ENCODE assay signal across 8 cellular contexts in the genomic region with DNA sequence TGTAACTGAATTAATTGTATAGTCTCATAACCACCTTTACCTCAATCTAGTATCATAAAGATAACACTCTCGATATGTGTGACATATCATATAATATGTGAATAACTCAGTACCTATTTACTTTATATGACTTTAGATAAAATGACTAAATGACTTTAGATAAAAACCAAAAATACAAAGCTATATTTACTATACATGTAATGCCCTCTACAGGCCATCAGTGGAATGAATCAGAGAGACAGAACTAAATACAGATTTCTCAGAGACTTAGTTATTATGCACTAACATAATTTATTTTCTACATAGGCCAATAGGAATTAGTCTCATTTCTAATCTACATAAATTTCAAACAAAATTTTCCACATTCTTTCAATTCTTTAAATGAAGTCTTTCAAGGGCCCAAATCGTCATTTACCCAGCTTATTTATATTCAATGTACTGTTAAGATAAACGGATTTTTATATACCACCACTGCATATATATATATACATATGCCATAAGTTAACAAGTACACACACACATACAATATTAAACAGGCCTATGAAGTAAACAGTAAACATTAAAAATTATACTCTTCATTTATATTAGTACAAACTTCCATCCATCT.
DNase-seq lines count a peak whose midpoint lies in the region; ATAC-seq and TF ChIP-seq lines count a peak whose summit lies in the region.

No MANE protein-coding gene starts in this region.

- H3K4me3 Mint-ChIP-seq in nephron progenitor cell: no peak overlapping the region
- H3K4me3 Mint-ChIP-seq in activated naive CD8-positive, alpha-beta T cell treated with anti-CD3 and anti-CD28 coated beads for 36 hours: no peak overlapping the region

- WGBS in body of pancreas, 2 donors: 56 to 60% methylated on average over 3 of the region's 3 CpGs
- WGBS in testis, 2 donors: 81 to 84% methylated on average over 3 of the region's 3 CpGs

- peak; percentile 1 for DNase-seq in Daoy (ENCODE audit: low read depth)
- peak; percentile 2 for DNase-seq in HuH-7.5 (ENCODE audit: low spot score)
- no peak for DNase-seq in body of pancreas
- no peak for DNase-seq in nephron progenitor cell
- no peak for DNase-seq in testis
- DNase-seq in occipital lobe (lab: John Stamatoyannopoulos, UW): no peak
- DNase-seq in activated naive CD8-positive, alpha-beta T cell treated with anti-CD3 and anti-CD28 coated beads for 36 hours: no peak
- no peak for DNase-seq in stimulated activated CD4-positive, alpha-beta T cell treated with anti-CD3 and anti-CD28 coated beads, Interleukin-4, amount 100 ng/mL, for 24 hours

- peaks cover 21% of the 10 kb centered on the region for H3K4me1 Mint-ChIP-seq in nephron progenitor cell
- H3K4me1 Mint-ChIP-seq in activated naive CD8-positive, alpha-beta T cell treated with anti-CD3 and anti-CD28 coated beads for 36 hours: peaks cover 18% of the 10 kb centered on the region

- no peak overlapping the region for H3K27ac Mint-ChIP-seq in nephron progenitor cell
- no peak overlapping the region for H3K27ac Mint-ChIP-seq in activated naive CD8-positive, alpha-beta T cell treated with anti-CD3 and anti-CD28 coated beads for 36 hours

- H3K27ac ChIP-seq in body of pancreas: no peak overlapping the region
- no peak overlapping the region for H3K27ac ChIP-seq in testis

- intact Hi-C loops in body of pancreas (cut with DNase I) (no loop called here), testis (cut with DNase I; ENCODE audit: low total_unique reads) (no loop called here)

- TF ChIP-seq CTCF in body of pancreas (IDR thresholded peaks at IDR 0.05): peak in 6 of 7 experiments; percentile 43 to 67 (median 48)
- TF ChIP-seq CTCF in nephron progenitor cell (IDR thresholded peaks at IDR 0.05): peak; percentile 67
- TF ChIP-seq CTCF in testis (IDR thresholded peaks at IDR 0.05): peak in 1 of 3 experiments; percentile 59

- no peak overlapping the region for H3K4me3 ChIP-seq in body of pancreas
- no peak overlapping the region for H3K4me3 ChIP-seq in testis

- H3K9me3 Mint-ChIP-seq in nephron progenitor cell: peaks cover 30% of the 10 kb centered on the region
- H3K9me3 Mint-ChIP-seq in activated naive CD8-positive, alpha-beta T cell treated with anti-CD3 and anti-CD28 coated beads for 36 hours: peaks cover 3% of the 10 kb centered on the region

- H3K36me3 ChIP-seq in body of pancreas (replicated peaks in 1 of 2; ENCODE audit: insufficient read depth in 1 of 2, low read depth in 2 of 2) (no peaks in the 10 kb centered on the region), testis (ENCODE audit: low read depth, missing control alignments) (no peaks in the 10 kb centered on the region)

- H3K9me3 ChIP-seq in body of pancreas (no peaks in the 10 kb centered on the region), testis (no peaks in the 10 kb centered on the region)

- H3K36me3 Mint-ChIP-seq in nephron progenitor cell (ENCODE audit: low read depth): peaks cover 29% of the 10 kb centered on the region
- peaks cover 7% of the 10 kb centered on the region for H3K36me3 Mint-ChIP-seq in activated naive CD8-positive, alpha-beta T cell treated with anti-CD3 and anti-CD28 coated beads for 36 hours

- TF ChIP-seq POLR2A in body of pancreas (IDR thresholded peaks at IDR 0.05) (no peak), testis (IDR thresholded peaks at IDR 0.05) (no peak)

- H3K27me3 Mint-ChIP-seq in nephron progenitor cell (ENCODE audit: low read depth, poor library complexity): no peaks in the 10 kb centered on the region
- no peaks in the 10 kb centered on the region for H3K27me3 Mint-ChIP-seq in activated naive CD8-positive, alpha-beta T cell treated with anti-CD3 and anti-CD28 coated beads for 36 hours

- no peak for ATAC-seq in body of pancreas

- H3K4me1 ChIP-seq in body of pancreas: no peaks in the 10 kb centered on the region
- H3K4me1 ChIP-seq in testis: peaks cover 8% of the 10 kb centered on the region

- H3K27me3 ChIP-seq in body of pancreas: no peaks in the 10 kb centered on the region
- H3K27me3 ChIP-seq in testis: no peaks in the 10 kb centered on the region

Comparison
In these comparisons a context has a peak if more than half of its experiments do, and no peak if none do; other contexts are left out.
1. DNase-seq: peak in Daoy (single experiment) and HuH-7.5 (single experiment); none in body of pancreas (0 of 4), nephron progenitor cell (single experiment), testis (single experiment), occipital lobe (single experiment), activated naive CD8-positive, alpha-beta T cell treated with anti-CD3 and anti-CD28 coated beads for 36 hours (single experiment) and stimulated activated CD4-positive, alpha-beta T cell treated with anti-CD3 and anti-CD28 coated beads, Interleukin-4, amount 100 ng/mL, for 24 hours (single experiment).